Comparison of ENCODE assay signal across 1 cellular context in the genomic region with DNA sequence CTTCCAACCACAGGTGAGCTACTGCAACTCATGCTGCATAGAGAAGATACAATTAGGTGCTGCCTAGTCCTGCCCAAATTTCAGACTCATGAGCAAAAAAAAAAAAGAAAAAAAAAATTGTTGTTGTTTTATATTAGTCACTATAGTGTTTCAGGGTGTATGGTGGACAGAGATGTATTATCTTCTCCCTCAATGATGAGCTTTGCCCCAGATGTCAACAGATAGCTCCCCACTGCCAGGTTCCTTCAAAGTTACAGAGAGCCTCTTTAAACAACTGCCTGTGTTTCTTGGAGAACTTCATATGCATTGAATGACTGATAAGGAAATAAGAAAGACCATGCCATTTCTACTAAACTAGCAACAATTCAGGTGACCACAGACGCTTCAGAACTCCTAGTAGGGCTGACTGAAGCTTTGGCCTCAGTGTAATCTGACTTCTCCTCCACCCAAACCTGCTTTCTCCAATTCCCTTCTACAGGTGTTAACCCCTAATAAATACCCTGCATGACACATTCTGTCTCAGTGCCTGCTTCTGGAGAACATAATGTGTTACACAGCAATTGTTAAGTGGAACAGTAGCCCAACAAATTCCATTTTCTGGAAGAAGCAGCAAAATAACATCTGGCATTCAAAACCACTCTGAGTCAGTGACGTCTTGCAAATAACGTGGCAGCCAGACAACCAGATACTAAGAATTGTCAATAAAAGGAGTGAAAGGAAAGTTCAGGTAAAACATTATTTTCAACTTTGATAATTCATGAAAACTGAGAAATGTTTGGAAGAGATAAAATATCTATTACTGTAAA.
TF ChIP-seq lines count a peak whose summit lies in the region.

No MANE protein-coding gene starts in this region.

TF ChIP-seq in K562, 482 proteins besides CTCF, POLR2A, EP300 and RAD21 (continued from another document and continues in another):
- TF ChIP-seq, protein P1, sequence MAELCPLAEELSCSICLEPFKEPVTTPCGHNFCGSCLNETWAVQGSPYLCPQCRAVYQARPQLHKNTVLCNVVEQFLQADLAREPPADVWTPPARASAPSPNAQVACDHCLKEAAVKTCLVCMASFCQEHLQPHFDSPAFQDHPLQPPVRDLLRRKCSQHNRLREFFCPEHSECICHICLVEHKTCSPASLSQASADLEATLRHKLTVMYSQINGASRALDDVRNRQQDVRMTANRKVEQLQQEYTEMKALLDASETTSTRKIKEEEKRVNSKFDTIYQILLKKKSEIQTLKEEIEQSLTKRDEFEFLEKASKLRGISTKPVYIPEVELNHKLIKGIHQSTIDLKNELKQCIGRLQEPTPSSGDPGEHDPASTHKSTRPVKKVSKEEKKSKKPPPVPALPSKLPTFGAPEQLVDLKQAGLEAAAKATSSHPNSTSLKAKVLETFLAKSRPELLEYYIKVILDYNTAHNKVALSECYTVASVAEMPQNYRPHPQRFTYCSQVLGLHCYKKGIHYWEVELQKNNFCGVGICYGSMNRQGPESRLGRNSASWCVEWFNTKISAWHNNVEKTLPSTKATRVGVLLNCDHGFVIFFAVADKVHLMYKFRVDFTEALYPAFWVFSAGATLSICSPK (IDR thresholded peaks at IDR 0.05; ENCODE audit: borderline replicate concordance), result no peak
- TF ChIP-seq, protein P2, sequence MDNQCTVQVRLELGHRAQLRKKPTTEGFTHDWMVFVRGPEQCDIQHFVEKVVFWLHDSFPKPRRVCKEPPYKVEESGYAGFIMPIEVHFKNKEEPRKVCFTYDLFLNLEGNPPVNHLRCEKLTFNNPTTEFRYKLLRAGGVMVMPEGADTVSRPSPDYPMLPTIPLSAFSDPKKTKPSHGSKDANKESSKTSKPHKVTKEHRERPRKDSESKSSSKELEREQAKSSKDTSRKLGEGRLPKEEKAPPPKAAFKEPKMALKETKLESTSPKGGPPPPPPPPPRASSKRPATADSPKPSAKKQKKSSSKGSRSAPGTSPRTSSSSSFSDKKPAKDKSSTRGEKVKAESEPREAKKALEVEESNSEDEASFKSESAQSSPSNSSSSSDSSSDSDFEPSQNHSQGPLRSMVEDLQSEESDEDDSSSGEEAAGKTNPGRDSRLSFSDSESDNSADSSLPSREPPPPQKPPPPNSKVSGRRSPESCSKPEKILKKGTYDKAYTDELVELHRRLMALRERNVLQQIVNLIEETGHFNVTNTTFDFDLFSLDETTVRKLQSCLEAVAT (IDR thresholded peaks at IDR 0.05), result no peak
- TF ChIP-seq SREBF2 (CRISPR knock-in tag; IDR thresholded peaks at IDR 0.05) (no peak), ZNF253 (CRISPR knock-in tag; conservative IDR thresholded peaks at IDR 0.05) (no peak), HDAC1 (IDR thresholded peaks at IDR 0.05) (0 out of 4 replicates have a peak, but pooled peaks of 1 of the 2 experiments have one; percentile 16), ZNF518B (CRISPR knock-in tag; IDR thresholded peaks at IDR 0.05) (no peak), POLR2H (tag; IDR thresholded peaks at IDR 0.05; ENCODE audit: low read depth) (no peak), STAT5B (CRISPR knock-in tag; IDR thresholded peaks at IDR 0.05) (no peak), MECOM (CRISPR knock-in tag; IDR thresholded peaks at IDR 0.05) (peak; percentile 60; the same call in 1 of the 2 replicates), CEBPB (tag; IDR thresholded peaks at IDR 0.05) (no peak), HMGXB4 (CRISPR knock-in tag; IDR thresholded peaks at IDR 0.05) (no peak), TAF7 (tag; IDR thresholded peaks at IDR 0.05) (no peak), GATAD2A (IDR thresholded peaks at IDR 0.05) (no peak), ZNF696 (CRISPR knock-in tag; conservative IDR thresholded peaks at IDR 0.05) (no peak), TRIM24 (IDR thresholded peaks at IDR 0.05) (peak; percentile 41 to 46; a peak in 2 of 4 replicates), ASH1L (IDR thresholded peaks at IDR 0.05; ENCODE audit: borderline replicate concordance, low read depth, partially characterized antibody) (no peak), SNIP1 (IDR thresholded peaks at IDR 0.05; ENCODE audit: low read depth) (no peak), ID3 (CRISPR knock-in tag; IDR thresholded peaks at IDR 0.05) (no peak), ID3 (tag; IDR thresholded peaks at IDR 0.05) (no peak), CREB3 (tag; conservative IDR thresholded peaks at IDR 0.05; ENCODE audit: low read depth) (no peak), ZSCAN32 (CRISPR knock-in tag; IDR thresholded peaks at IDR 0.05) (no peak), ZNF282 (CRISPR knock-in tag; IDR thresholded peaks at IDR 0.05) (no peak), MYC (IDR thresholded peaks at IDR 0.05; ENCODE audit: low read depth, low read length) (no peak), MYC (CRISPR knock-in tag; IDR thresholded peaks at IDR 0.05; ENCODE audit: borderline replicate concordance, low read depth) (no peak), ZNF778 (CRISPR knock-in tag; IDR thresholded peaks at IDR 0.05) (no peak), MNT (conservative IDR thresholded peaks at IDR 0.05) (no peak), ZKSCAN8 (CRISPR knock-in tag; IDR thresholded peaks at IDR 0.05) (no peak)
- TF ChIP-seq, protein P3, sequence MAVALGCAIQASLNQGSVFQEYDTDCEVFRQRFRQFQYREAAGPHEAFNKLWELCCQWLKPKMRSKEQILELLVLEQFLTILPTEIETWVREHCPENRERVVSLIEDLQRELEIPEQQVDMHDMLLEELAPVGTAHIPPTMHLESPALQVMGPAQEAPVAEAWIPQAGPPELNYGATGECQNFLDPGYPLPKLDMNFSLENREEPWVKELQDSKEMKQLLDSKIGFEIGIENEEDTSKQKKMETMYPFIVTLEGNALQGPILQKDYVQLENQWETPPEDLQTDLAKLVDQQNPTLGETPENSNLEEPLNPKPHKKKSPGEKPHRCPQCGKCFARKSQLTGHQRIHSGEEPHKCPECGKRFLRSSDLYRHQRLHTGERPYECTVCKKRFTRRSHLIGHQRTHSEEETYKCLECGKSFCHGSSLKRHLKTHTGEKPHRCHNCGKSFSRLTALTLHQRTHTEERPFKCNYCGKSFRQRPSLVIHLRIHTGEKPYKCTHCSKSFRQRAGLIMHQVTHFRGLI (CRISPR knock-in tag; IDR thresholded peaks at IDR 0.05), result no peak
- TF ChIP-seq, protein P4, sequence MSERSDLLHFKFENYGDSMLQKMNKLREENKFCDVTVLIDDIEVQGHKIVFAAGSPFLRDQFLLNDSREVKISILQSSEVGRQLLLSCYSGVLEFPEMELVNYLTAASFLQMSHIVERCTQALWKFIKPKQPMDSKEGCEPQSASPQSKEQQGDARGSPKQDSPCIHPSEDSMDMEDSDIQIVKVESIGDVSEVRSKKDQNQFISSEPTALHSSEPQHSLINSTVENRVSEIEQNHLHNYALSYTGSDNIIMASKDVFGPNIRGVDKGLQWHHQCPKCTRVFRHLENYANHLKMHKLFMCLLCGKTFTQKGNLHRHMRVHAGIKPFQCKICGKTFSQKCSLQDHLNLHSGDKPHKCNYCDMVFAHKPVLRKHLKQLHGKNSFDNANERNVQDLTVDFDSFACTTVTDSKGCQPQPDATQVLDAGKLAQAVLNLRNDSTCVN (CRISPR knock-in tag; IDR thresholded peaks at IDR 0.05), result no peak
- TF ChIP-seq, protein P5, sequence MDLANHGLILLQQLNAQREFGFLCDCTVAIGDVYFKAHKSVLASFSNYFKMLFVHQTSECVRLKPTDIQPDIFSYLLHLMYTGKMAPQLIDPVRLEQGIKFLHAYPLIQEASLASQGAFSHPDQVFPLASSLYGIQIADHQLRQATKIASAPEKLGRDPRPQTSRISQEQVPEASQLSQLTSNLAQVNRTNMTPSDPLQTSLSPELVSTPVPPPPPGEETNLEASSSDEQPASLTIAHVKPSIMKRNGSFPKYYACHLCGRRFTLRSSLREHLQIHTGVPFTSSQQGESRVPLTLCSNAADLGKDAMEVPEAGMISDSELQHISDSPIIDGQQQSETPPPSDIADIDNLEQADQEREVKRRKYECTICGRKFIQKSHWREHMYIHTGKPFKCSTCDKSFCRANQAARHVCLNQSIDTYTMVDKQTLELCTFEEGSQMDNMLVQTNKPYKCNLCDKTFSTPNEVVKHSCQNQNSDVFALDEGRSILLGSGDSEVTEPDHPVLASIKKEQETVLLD (IDR thresholded peaks at IDR 0.05), result no peak
- TF ChIP-seq, protein P6, sequence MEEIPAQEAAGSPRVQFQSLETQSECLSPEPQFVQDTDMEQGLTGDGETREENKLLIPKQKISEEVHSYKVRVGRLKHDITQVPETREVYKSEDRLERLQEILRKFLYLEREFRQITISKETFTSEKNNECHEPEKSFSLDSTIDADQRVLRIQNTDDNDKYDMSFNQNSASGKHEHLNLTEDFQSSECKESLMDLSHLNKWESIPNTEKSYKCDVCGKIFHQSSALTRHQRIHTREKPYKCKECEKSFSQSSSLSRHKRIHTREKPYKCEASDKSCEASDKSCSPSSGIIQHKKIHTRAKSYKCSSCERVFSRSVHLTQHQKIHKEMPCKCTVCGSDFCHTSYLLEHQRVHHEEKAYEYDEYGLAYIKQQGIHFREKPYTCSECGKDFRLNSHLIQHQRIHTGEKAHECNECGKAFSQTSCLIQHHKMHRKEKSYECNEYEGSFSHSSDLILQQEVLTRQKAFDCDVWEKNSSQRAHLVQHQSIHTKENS (CRISPR knock-in tag; IDR thresholded peaks at IDR 0.05), result no peak
